25 cellular contexts compared by ENCODE assay signal in genomic region chr6:121124600-121124999, GRCh38.
DNase-seq lines count a peak whose midpoint lies in the region; ATAC-seq, FAIRE-seq and TF ChIP-seq lines count a peak whose summit lies in the region.
"Had no signal": no experiment of that assay in that cellular context is flagged by ENCODE, and none has a peak within 500 bp of the region (broad histone marks: within the 10 kb centered on the region; RNA-seq: fewer than 3 reads in every experiment).

No MANE protein-coding gene starts in this region.

- H3K27me3 ChIP-seq in Karpas-422 (ENCODE audit: low read length) = no peaks in the 10 kb centered on the region
- H3K27me3 ChIP-seq in GM12878 (replicated peaks in 1 of 2; ENCODE audit: control insufficient read depth in 2 of 2, insufficient read depth in 2 of 2, low read length in 1 of 2) = no peaks in the 10 kb centered on the region
- no peaks in the 10 kb centered on the region for H3K27me3 ChIP-seq in upper lobe of right lung
- H3K27me3 ChIP-seq: BE2C, BLaER1 had no signal

- peaks cover 27% of the 10 kb centered on the region for H3K9me3 Mint-ChIP-seq in osteocyte (ENCODE audit: unreplicated experiment)

- H3K27ac ChIP-seq in HEK293 (ENCODE audit: extremely low read depth, low read depth, low read length) (no peak overlapping the region), Karpas-422 (ENCODE audit: low read length) (no peak overlapping the region), GM12878 (ENCODE audit: control insufficient read depth, insufficient read depth) (no peak overlapping the region), upper lobe of right lung (no peak overlapping the region)
- H3K27ac ChIP-seq: BLaER1 had no signal

- RAD21 ChIA-PET in GM12878 (lab: Charles Lee; ENCODE audit: unreplicated experiment) = interaction anchor here (0.6 kb wide), 1 partner anchor 32 kb away, joined by 3 read pairs; no protein-coding TSS in a partner anchor

- H3K27ac Mint-ChIP-seq in osteocyte (ENCODE audit: unreplicated experiment) = no peak overlapping the region
- H3K27ac Mint-ChIP-seq: CD14-positive monocyte; CD4-positive, alpha-beta memory T cell; CD4-positive, CD25-positive, alpha-beta regulatory T cell had no signal

- H2AFZ ChIP-seq in Karpas-422 (ENCODE audit: low read length) (no peak overlapping the region), GM12878 (ENCODE audit: control insufficient read depth, low read depth, low read length) (no peak overlapping the region)

- no peaks in the 10 kb centered on the region for H3K4me1 ChIP-seq in HEK293 (ENCODE audit: control insufficient read depth, insufficient read depth, low read length)
- no peaks in the 10 kb centered on the region for H3K4me1 ChIP-seq in Karpas-422 (ENCODE audit: low read length)
- no peaks in the 10 kb centered on the region for H3K4me1 ChIP-seq in GM12878 (ENCODE audit: control insufficient read depth, insufficient read depth, low read length)
- no peaks in the 10 kb centered on the region for H3K4me1 ChIP-seq in upper lobe of right lung
- H3K4me1 ChIP-seq: BE2C, BLaER1 had no signal

- TF ChIP-seq EP300 in GM12878 (IDR thresholded peaks at IDR 0.05; ENCODE audit: borderline replicate concordance in 1 of 2, control insufficient read depth in 1 of 2, low read depth in 2 of 2, low read length in 2 of 2) = no peak

- H3K27me3 Mint-ChIP-seq in osteocyte (ENCODE audit: unreplicated experiment) = no peaks in the 10 kb centered on the region
- H3K27me3 Mint-ChIP-seq: CD4-positive, alpha-beta memory T cell; CD4-positive, CD25-positive, alpha-beta regulatory T cell; CD8-positive, alpha-beta memory T cell had no signal

- no peak for FAIRE-seq in GM12878 (lab: Jason Lieb, UNC)
- peak; percentile 61 for FAIRE-seq in islet of Langerhans (lab: Jason Lieb, UNC)
- FAIRE-seq: A204.1, G401.6, GM12892, GM18507 had no signal

- H3K4me2 ChIP-seq in Karpas-422 (ENCODE audit: low read depth, low read length, poor library complexity, severe bottlenecking) (no peak overlapping the region), GM12878 (ENCODE audit: control insufficient read depth, insufficient read depth) (no peak overlapping the region)
- H3K4me2 ChIP-seq: BLaER1 had no signal

- no peak for TF ChIP-seq CTCF in HEK293 (tag by site-specific recombination; IDR thresholded peaks at IDR 0.05)
- TF ChIP-seq CTCF in GM12878 (IDR thresholded peaks at IDR 0.05 in 2 of 3, conservative IDR thresholded peaks at IDR 0.05 in 1 of 3; ENCODE audit: control insufficient read depth in 2 of 3, extremely low read depth in 1 of 3, insufficient read depth in 1 of 3, low read depth in 3 of 3, low read length in 3 of 3) = no peak
- TF ChIP-seq CTCF in upper lobe of right lung (IDR thresholded peaks at IDR 0.05) = no peak
- no peak for TF ChIP-seq CTCF in osteocyte (IDR thresholded peaks at IDR 0.05)

- SMC1A ChIA-PET in GM12878 (lab: Charles Lee; ENCODE audit: uncharacterized antibody, unreplicated experiment) = interaction anchor here (0.9 kb wide), 1 partner anchor 29 kb away, joined by 3 read pairs; no protein-coding TSS in a partner anchor

- peaks cover 29% of the 10 kb centered on the region for H3K36me3 Mint-ChIP-seq in osteocyte (ENCODE audit: unreplicated experiment)

- no peak for TF ChIP-seq POLR2A in GM12878 (IDR thresholded peaks at IDR 0.05; ENCODE audit: low read depth, low read length)

- no TSS peak for BruUV-seq in GM12878 (replicated peaks; lab: Mats Ljungman, UMichigan)

- intact Hi-C loops in GM12878 (cut with micrococcal nuclease; ENCODE audit: unreplicated experiment) = no loop called here
- intact Hi-C loops in upper lobe of right lung (cut with DNase I) = no loop called here

- no peak for ATAC-seq in GM12878
- no peak for ATAC-seq in upper lobe of right lung

- no peak overlapping the region for H3K4me3 Mint-ChIP-seq in osteocyte (ENCODE audit: unreplicated experiment)
- H3K4me3 Mint-ChIP-seq: CD14-positive monocyte; CD4-positive, alpha-beta memory T cell; CD4-positive, CD25-positive, alpha-beta regulatory T cell; CD8-positive, alpha-beta memory T cell had no signal

- H3K4me1 Mint-ChIP-seq in osteocyte (ENCODE audit: unreplicated experiment) = no peaks in the 10 kb centered on the region
- H3K4me1 Mint-ChIP-seq: CD14-positive monocyte; CD4-positive, alpha-beta memory T cell; CD4-positive, CD25-positive, alpha-beta regulatory T cell; CD8-positive, alpha-beta memory T cell had no signal

- H3K4me3 ChIP-seq in HEK293 (ENCODE audit: low read depth, low read length) (no peak overlapping the region), Karpas-422 (ENCODE audit: low read length) (no peak overlapping the region), GM12878 (no peak overlapping the region), upper lobe of right lung (no peak overlapping the region)
- H3K4me3 ChIP-seq: BLaER1 had no signal

- peak; percentile 46 for DNase-seq in Karpas-422
- no peak for DNase-seq in GM12878 (ENCODE audit: low read depth, low spot score)
- no peak for DNase-seq in upper lobe of right lung
- DNase-seq in osteocyte (ENCODE audit: extremely low spot score, unreplicated experiment) = no peak
- no peak for DNase-seq in DMS153 (lab: John Stamatoyannopoulos, UW)
- DNase-seq in activated CD4-positive, alpha-beta T cell treated with anti-CD3 and anti-CD28 coated beads for 48 hours = no peak
- DNase-seq: 8988T; ACHN; BE2C; C1 segment of cervical spinal cord; CD4-positive, alpha-beta memory T cell; CD4-positive, CD25-positive, alpha-beta regulatory T cell; COR-L47; DMS 273 treated with DMSO at 0.1 percent for 48 hours; DMS79 treated with DMSO at 0.1 percent for 48 hours; GF-D8 had no signal

- POLR2A ChIA-PET in HEK293 (lab: Yijun Ruan, JAX) = no interaction called here
- POLR2A ChIA-PET in GM12878 (lab: Charles Lee) = no interaction called here

- no peaks in the 10 kb centered on the region for H3K9me2 ChIP-seq in Karpas-422 (replicated peaks; ENCODE audit: insufficient read depth, low read length)

- no peak for TF ChIP-seq RAD21 in GM12878 (IDR thresholded peaks at IDR 0.05; ENCODE audit: insufficient read depth, low read depth, low read length)

- in situ Hi-C loops in GM12878 (cut with MboI) = no loop called here

- no peaks in the 10 kb centered on the region for H3K79me2 ChIP-seq in Karpas-422 (ENCODE audit: low read length)
- H3K79me2 ChIP-seq in GM12878 (ENCODE audit: control insufficient read depth, insufficient read depth, low read length) = no peaks in the 10 kb centered on the region

- H3K9me3 ChIP-seq in HEK293 (ENCODE audit: control insufficient read depth, insufficient read depth, low read depth, low read length) (no peaks in the 10 kb centered on the region), Karpas-422 (ENCODE audit: low read length) (peaks cover 26% of the 10 kb centered on the region), GM12878 (replicated peaks; ENCODE audit: control insufficient read depth, insufficient read depth, low read length) (peaks cover 3% of the 10 kb centered on the region; the same call in 2 of the 3 replicates), upper lobe of right lung (no peaks in the 10 kb centered on the region)

- H3K36me3 ChIP-seq in HEK293 (ENCODE audit: control insufficient read depth in 2 of 2, insufficient read depth in 1 of 2, low read length in 2 of 2) (peaks cover 0 to 20% of the 10 kb centered on the region in 2 experiments; a peak in 1 of 3 replicates), Karpas-422 (ENCODE audit: insufficient read depth, low read length) (peaks cover 38% of the 10 kb centered on the region), GM12878 (ENCODE audit: control insufficient read depth in 2 of 2, insufficient read depth in 2 of 2, low read length in 1 of 2) (no peaks in the 10 kb centered on the region; a peak in 2 of 4 replicates), upper lobe of right lung (no peaks in the 10 kb centered on the region)
- H3K36me3 ChIP-seq: BE2C had no signal

- H4K20me1 ChIP-seq in Karpas-422 (ENCODE audit: insufficient read depth, low read depth, low read length) (no peaks in the 10 kb centered on the region), GM12878 (ENCODE audit: control insufficient read depth, insufficient read depth) (no peaks in the 10 kb centered on the region)
- H4K20me1 ChIP-seq: BLaER1 had no signal

- no peak overlapping the region for H3K9ac ChIP-seq in Karpas-422 (ENCODE audit: low read length)
- H3K9ac ChIP-seq in GM12878 (ENCODE audit: control insufficient read depth, insufficient read depth, low read length) = no peak overlapping the region
- H3K9ac ChIP-seq: BLaER1 had no signal

- CTCF ChIA-PET in HEK293 (lab: Yijun Ruan, JAX) = no interaction called here
- CTCF ChIA-PET in GM12878 (lab: Yijun Ruan, JAX) = interaction anchor here (0.6 kb wide), 1 partner anchor 393 kb away, joined by 3 read pairs; no protein-coding TSS in a partner anchor

TF ChIP-seq in HEK293, 187 proteins besides CTCF, POLR2A, EP300 and RAD21 (continues in another document):
- TF ChIP-seq HOXA7 (CRISPR knock-in tag; IDR thresholded peaks at IDR 0.05; ENCODE audit: borderline replicate concordance) (no peak), ZNF19 (tag by site-specific recombination; IDR thresholded peaks at IDR 0.05; ENCODE audit: low read depth) (no peak), BCL11B (tag by site-specific recombination; IDR thresholded peaks at IDR 0.05; ENCODE audit: low read depth) (no peak)

TF ChIP-seq in GM12878, 131 proteins besides CTCF, POLR2A, EP300 and RAD21:
- no peak for TF ChIP-seq RAD51 (IDR thresholded peaks at IDR 0.05)
- 0 out of 2 replicates have a peak, but pooled peaks have one; percentile 53 for TF ChIP-seq CBX5 (IDR thresholded peaks at IDR 0.05; ENCODE audit: low read depth)
